1 cellular context compared by ENCODE assay signal in the genomic region with DNA sequence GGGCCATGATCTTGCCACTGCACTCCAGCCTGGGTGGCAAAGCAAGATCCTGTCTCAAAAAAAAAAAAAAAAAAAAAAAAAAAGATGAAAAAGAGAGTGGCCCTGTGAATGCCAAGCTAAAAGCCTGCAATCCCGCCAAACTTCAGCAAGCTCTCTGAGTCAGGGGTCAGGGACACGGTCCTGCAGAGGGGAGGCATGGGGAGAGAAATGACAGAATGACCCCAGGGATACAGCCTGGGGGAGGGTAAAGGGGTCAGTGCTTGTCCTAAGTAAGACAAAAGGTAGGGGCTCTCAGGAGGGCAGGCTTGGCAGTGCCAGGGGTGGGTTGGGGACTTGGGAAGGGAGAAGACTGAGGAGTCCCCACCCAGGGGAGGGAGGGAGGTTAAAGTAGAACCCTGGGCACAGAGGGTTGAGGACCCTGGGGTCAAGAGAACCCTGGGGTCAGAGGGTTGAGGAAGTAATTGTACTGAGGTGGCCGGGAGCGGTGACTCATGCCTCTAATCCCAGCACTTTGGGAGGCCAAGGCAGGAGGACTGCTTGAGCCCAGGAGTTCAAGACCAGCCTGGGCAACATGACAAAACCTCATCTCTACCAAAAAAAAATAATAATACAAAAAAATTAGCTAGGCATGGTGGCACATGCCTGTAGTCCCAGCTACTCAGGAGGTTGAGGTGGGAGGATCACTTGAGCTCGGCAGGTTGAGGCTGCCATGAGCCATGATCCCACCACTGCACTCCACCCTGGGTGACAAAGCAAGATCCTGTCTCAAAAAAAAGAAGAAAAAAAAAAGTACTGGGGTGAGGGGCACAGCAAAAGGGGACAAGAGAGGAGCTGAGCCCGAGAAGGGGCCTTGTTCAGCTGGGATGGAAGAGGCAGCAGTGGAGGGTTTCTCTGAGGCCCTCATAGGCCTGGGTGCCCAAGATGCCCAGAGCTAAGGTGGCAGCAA.
TF ChIP-seq lines count a peak whose summit lies in the region.

No MANE protein-coding gene starts in this region.

TF ChIP-seq in GM23338, 12 proteins besides CTCF, POLR2A, EP300 and RAD21 (continued from another document):
- TF ChIP-seq, protein P1, sequence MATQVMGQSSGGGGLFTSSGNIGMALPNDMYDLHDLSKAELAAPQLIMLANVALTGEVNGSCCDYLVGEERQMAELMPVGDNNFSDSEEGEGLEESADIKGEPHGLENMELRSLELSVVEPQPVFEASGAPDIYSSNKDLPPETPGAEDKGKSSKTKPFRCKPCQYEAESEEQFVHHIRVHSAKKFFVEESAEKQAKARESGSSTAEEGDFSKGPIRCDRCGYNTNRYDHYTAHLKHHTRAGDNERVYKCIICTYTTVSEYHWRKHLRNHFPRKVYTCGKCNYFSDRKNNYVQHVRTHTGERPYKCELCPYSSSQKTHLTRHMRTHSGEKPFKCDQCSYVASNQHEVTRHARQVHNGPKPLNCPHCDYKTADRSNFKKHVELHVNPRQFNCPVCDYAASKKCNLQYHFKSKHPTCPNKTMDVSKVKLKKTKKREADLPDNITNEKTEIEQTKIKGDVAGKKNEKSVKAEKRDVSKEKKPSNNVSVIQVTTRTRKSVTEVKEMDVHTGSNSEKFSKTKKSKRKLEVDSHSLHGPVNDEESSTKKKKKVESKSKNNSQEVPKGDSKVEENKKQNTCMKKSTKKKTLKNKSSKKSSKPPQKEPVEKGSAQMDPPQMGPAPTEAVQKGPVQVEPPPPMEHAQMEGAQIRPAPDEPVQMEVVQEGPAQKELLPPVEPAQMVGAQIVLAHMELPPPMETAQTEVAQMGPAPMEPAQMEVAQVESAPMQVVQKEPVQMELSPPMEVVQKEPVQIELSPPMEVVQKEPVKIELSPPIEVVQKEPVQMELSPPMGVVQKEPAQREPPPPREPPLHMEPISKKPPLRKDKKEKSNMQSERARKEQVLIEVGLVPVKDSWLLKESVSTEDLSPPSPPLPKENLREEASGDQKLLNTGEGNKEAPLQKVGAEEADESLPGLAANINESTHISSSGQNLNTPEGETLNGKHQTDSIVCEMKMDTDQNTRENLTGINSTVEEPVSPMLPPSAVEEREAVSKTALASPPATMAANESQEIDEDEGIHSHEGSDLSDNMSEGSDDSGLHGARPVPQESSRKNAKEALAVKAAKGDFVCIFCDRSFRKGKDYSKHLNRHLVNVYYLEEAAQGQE (IDR thresholded peaks at IDR 0.05; ENCODE audit: unreplicated experiment): no peak
- no peak for TF ChIP-seq EZH2 (IDR thresholded peaks at IDR 0.05; ENCODE audit: low read depth, unreplicated experiment)
- TF ChIP-seq, protein P2, sequence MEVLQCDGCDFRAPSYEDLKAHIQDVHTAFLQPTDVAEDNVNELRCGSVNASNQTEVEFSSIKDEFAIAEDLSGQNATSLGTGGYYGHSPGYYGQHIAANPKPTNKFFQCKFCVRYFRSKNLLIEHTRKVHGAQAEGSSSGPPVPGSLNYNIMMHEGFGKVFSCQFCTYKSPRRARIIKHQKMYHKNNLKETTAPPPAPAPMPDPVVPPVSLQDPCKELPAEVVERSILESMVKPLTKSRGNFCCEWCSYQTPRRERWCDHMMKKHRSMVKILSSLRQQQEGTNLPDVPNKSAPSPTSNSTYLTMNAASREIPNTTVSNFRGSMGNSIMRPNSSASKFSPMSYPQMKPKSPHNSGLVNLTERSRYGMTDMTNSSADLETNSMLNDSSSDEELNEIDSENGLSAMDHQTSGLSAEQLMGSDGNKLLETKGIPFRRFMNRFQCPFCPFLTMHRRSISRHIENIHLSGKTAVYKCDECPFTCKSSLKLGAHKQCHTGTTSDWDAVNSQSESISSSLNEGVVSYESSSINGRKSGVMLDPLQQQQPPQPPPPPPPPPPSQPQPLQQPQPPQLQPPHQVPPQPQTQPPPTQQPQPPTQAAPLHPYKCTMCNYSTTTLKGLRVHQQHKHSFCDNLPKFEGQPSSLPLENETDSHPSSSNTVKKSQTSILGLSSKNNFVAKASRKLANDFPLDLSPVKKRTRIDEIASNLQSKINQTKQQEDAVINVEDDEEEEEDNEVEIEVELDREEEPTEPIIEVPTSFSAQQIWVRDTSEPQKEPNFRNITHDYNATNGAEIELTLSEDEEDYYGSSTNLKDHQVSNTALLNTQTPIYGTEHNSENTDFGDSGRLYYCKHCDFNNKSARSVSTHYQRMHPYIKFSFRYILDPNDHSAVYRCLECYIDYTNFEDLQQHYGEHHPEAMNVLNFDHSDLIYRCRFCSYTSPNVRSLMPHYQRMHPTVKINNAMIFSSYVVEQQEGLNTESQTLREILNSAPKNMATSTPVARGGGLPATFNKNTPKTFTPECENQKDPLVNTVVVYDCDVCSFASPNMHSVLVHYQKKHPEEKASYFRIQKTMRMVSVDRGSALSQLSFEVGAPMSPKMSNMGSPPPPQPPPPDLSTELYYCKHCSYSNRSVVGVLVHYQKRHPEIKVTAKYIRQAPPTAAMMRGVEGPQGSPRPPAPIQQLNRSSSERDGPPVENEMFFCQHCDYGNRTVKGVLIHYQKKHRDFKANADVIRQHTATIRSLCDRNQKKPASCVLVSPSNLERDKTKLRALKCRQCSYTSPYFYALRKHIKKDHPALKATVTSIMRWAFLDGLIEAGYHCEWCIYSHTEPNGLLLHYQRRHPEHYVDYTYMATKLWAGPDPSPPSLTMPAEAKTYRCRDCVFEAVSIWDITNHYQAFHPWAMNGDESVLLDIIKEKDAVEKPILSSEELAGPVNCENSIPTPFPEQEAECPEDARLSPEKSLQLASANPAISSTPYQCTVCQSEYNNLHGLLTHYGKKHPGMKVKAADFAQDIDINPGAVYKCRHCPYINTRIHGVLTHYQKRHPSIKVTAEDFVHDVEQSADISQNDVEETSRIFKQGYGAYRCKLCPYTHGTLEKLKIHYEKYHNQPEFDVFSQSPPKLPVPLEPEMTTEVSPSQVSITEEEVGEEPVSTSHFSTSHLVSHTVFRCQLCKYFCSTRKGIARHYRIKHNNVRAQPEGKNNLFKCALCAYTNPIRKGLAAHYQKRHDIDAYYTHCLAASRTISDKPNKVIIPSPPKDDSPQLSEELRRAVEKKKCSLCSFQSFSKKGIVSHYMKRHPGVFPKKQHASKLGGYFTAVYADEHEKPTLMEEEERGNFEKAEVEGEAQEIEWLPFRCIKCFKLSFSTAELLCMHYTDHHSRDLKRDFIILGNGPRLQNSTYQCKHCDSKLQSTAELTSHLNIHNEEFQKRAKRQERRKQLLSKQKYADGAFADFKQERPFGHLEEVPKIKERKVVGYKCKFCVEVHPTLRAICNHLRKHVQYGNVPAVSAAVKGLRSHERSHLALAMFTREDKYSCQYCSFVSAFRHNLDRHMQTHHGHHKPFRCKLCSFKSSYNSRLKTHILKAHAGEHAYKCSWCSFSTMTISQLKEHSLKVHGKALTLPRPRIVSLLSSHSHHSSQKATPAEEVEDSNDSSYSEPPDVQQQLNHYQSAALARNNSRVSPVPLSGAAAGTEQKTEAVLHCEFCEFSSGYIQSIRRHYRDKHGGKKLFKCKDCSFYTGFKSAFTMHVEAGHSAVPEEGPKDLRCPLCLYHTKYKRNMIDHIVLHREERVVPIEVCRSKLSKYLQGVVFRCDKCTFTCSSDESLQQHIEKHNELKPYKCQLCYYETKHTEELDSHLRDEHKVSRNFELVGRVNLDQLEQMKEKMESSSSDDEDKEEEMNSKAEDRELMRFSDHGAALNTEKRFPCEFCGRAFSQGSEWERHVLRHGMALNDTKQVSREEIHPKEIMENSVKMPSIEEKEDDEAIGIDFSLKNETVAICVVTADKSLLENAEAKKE (CRISPR knock-in tag; IDR thresholded peaks at IDR 0.05): no peak
TF ChIP-seq in GM23338: peak in this region for 0.
